Comparison of ENCODE assay signal across 8 cellular contexts in genomic region chr22:19432092-19432844, GRCh38. TPM values are rescaled to one million over a fixed set of nuclear protein-coding genes. Genes with fewer than 3 reads are reported as not detected.
DNase-seq lines count a peak whose midpoint lies in the region; ATAC-seq lines count a peak whose summit lies in the region.

Gene MRPL40, plus strand, starts transcription at chr22:19432545. Its CDS starts 10 bp downstream, at chr22:19432555.

- H2BK15ac ChIP-seq in mesenchymal stem cell (ENCODE audit: low read depth, poor library complexity, severe bottlenecking), result peak within 1 kb of the TSS; percentile 91

- no peaks in the 10 kb centered on the region for H3K27me3 ChIP-seq in effector memory CD4-positive, alpha-beta T cell (replicated peaks; ENCODE audit: control insufficient read depth, insufficient read depth, low read length, poor library complexity, severe bottlenecking)
- no peaks in the 10 kb centered on the region for H3K27me3 ChIP-seq in mesenchymal stem cell (ENCODE audit: control insufficient read depth in 1 of 2, insufficient read depth in 1 of 2, low read length in 2 of 2)

- H2BK5ac ChIP-seq in mesenchymal stem cell (ENCODE audit: low read depth, low read length, poor library complexity, severe bottlenecking), result peak within 1 kb of the TSS; percentile 69

- H3K4me2 ChIP-seq in mesenchymal stem cell (ENCODE audit: low read length, poor library complexity, severe bottlenecking), result peak within 1 kb of the TSS; percentile 89

- peak within 1 kb of the TSS; percentile 96 for H2AFZ ChIP-seq in mesenchymal stem cell (ENCODE audit: low read depth, low read length)

- peak within 1 kb of the TSS; percentile 94 for H4K8ac ChIP-seq in mesenchymal stem cell (ENCODE audit: low read length)

- H3K27ac ChIP-seq in effector memory CD4-positive, alpha-beta T cell (ENCODE audit: insufficient read depth, low read length, poor library complexity, severe bottlenecking), result peak within 1 kb of the TSS; percentile 81
- H3K27ac ChIP-seq in mesenchymal stem cell (ENCODE audit: low read length, poor library complexity, severe bottlenecking), result peak within 1 kb of the TSS; percentile 93

- H3K79me1 ChIP-seq in mesenchymal stem cell (replicated peaks; ENCODE audit: low read length, poor library complexity, severe bottlenecking), result peaks cover 13% of the 10 kb centered on the region

- H3K9ac ChIP-seq in mesenchymal stem cell (ENCODE audit: low read length), result peak within 1 kb of the TSS; percentile 98

- peak within 1 kb of the TSS; percentile 77 for H2BK120ac ChIP-seq in mesenchymal stem cell (ENCODE audit: low read depth, low read length)

- peak within 1 kb of the TSS; percentile 98 for H3K4me3 ChIP-seq in effector memory CD4-positive, alpha-beta T cell (ENCODE audit: insufficient read depth, low read depth, low read length, poor library complexity, severe bottlenecking)
- H3K4me3 ChIP-seq in mesenchymal stem cell (ENCODE audit: insufficient read depth in 1 of 2, low read depth in 1 of 2, low read length in 2 of 2), result peak within 1 kb of the TSS; percentile 90 to 98

- POLR2A ChIA-PET in activated CD8-positive, alpha-beta memory T cell treated with anti-CD3 and anti-CD28 coated beads for 36 hours (lab: Charles Lee), result interaction anchor here (0.9 to 2.1 kb wide), 4 partner anchors 12 to 288 kb away, joined by 3 to 13 read pairs (median 5); partner anchors contain the start of genes C22orf39, ESS2 and SLC25A1

- DNase-seq in CMK (ENCODE audit: low read depth) (peak; percentile 91), HPDE6-E6E7 (ENCODE audit: extremely low spot score) (peak; percentile 87), NOMO-1 (lab: John Stamatoyannopoulos, UW; ENCODE audit: unreplicated experiment in 2 of 2) (peak; percentile 92 to 97), mesenchymal stem cell (peak; percentile 94)
- DNase-seq in effector memory CD4-positive, alpha-beta T cell, result peak; percentile 66 to 76 (median 67)
- DNase-seq in stimulated activated CD8-positive, alpha-beta memory T cell treated with anti-CD3 and anti-CD28 coated beads, Interleukin-12 subunit alpha, Interleukin-12 subunit beta, amount 100 ng/mL, for 4 hours (ENCODE audit: low read depth), result peak; percentile 85

- H3K14ac ChIP-seq in mesenchymal stem cell (ENCODE audit: low read length in 2 of 2), result peak within 1 kb of the TSS; percentile 58 to 99

- WGBS in mesenchymal stem cell, result under 1% methylated on average over 73 of the region's 78 CpGs

- H3K4ac ChIP-seq in mesenchymal stem cell (ENCODE audit: low read depth in 1 of 2, low read length in 2 of 2), result peak within 1 kb of the TSS; percentile 96 to 99

- H2BK12ac ChIP-seq in mesenchymal stem cell (ENCODE audit: low read length in 2 of 2), result peak within 1 kb of the TSS in 1 of 2 experiments; percentile 39

- H3K23ac ChIP-seq in mesenchymal stem cell (ENCODE audit: low read length in 2 of 2), result peak within 1 kb of the TSS; percentile 64 to 81

- H3K4me1 ChIP-seq in effector memory CD4-positive, alpha-beta T cell (ENCODE audit: control insufficient read depth, insufficient read depth, low read length, poor library complexity, severe bottlenecking), result peaks cover 26% of the 10 kb centered on the region
- H3K4me1 ChIP-seq in mesenchymal stem cell (ENCODE audit: control insufficient read depth, insufficient read depth, low read depth, low read length), result peaks cover 8% of the 10 kb centered on the region

- peak within 1 kb of the TSS; percentile 97 for H4K91ac ChIP-seq in mesenchymal stem cell (ENCODE audit: low read length)

- ATAC-seq in GM19463 (IDR thresholded peaks at IDR 0.05; ENCODE audit: unreplicated experiment), result peak; percentile 82

- CTCF ChIA-PET in activated CD8-positive, alpha-beta memory T cell treated with anti-CD3 and anti-CD28 coated beads for 36 hours (lab: Charles Lee), result interaction anchor here (0.8 to 1.2 kb wide), 2 partner anchors 17 to 197 kb away, joined by 3 read pairs; no protein-coding TSS in a partner anchor

- peak within 1 kb of the TSS; percentile 41 for H2AK5ac ChIP-seq in mesenchymal stem cell (ENCODE audit: low read length, severe bottlenecking)

- no peaks in the 10 kb centered on the region for H3K9me3 ChIP-seq in effector memory CD4-positive, alpha-beta T cell (ENCODE audit: control insufficient read depth, low read length)
- no peaks in the 10 kb centered on the region for H3K9me3 ChIP-seq in mesenchymal stem cell (ENCODE audit: control insufficient read depth, low read length)

- peak within 1 kb of the TSS; percentile 99 for H3K18ac ChIP-seq in mesenchymal stem cell (ENCODE audit: low read depth in 1 of 2, low read length in 2 of 2)

- peaks cover 9% of the 10 kb centered on the region for H3K36me3 ChIP-seq in effector memory CD4-positive, alpha-beta T cell (ENCODE audit: control insufficient read depth, insufficient read depth, low read length)
- peaks cover 19 to 32% of the 10 kb centered on the region in 2 experiments for H3K36me3 ChIP-seq in mesenchymal stem cell (ENCODE audit: control insufficient read depth in 1 of 2, insufficient read depth in 2 of 2, low read depth in 1 of 2, low read length in 2 of 2)

RNA-seq across cellular contexts. Expression of gene MRPL40, which starts in this region (rescaled TPM):
- total RNA-seq in activated CD8-positive, alpha-beta memory T cell treated with anti-CD3 and anti-CD28 coated beads for 36 hours, result 10 to 100 TPM; 46.1 to 47.5 TPM
- polyA plus RNA-seq in mesenchymal stem cell (2013, experiment 1 of 2), result 39.0 TPM
- polyA plus RNA-seq in mesenchymal stem cell (2013, experiment 2 of 2), result 39.5 TPM

Comparison
In these comparisons a context has a peak if more than half of its experiments do, and no peak if none do; other contexts are left out.
1. Peak in every context shown above with its lines: DNase-seq, ATAC-seq, H3K4me3 ChIP-seq and H3K27ac ChIP-seq.